Comparison of ENCODE assay signal across 8 cellular contexts in the genomic region with DNA sequence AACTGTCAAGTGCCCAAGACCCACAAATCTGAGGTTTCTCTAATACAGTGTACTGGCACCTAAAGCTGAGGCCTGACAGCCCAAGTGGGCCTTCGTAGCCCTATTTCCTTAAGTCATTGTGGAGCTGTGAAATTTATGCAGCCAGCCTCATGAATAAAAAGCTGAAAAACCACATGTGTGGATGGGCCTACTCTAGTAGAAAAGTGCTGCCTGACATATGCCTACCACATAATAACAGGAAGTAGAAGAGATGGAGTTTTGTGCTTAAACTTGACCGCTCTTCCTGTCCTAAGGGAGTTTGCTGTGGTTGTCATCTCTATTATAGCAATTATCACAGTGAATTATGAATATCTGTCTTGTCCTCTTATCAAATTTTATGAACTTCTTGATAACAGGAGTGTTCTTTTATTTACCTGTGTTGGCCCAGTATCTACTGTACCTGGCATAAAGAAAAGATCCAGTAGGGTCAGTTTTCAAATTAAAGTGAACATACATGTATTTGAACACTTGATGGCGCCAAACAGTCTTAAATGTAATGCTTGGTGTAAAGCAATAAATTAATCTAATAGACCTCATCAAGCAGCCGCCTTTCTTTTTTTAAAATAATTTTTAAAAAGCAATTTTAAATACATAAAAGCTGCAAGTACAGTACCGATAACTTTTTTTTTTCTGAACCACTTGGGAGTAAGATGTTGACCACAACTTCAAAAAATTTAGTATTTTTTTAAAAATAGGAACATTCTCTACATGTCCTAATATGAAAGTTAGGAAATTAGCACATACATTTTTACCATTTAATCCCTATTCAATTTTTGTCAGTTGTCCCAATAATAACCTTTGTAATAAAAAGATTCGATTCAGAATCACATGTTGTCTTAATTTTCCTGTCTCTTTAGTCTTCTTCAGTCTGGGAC.
DNase-seq lines count a peak whose midpoint lies in the region; ATAC-seq lines count a peak whose summit lies in the region.

No MANE protein-coding gene starts in this region.

- DNase-seq in CMK (ENCODE audit: low read depth) = peak; percentile 4
- DNase-seq in NCI-H526 treated with DMSO at 0.1 percent for 48 hours (lab: John Stamatoyannopoulos, UW) = peak; percentile 34
- peak; percentile 13 for DNase-seq in central memory CD4-positive, alpha-beta T cell
- peak; percentile 74 for DNase-seq in medulla oblongata (ENCODE audit: extremely low spot score)
- DNase-seq in activated naive CD4-positive, alpha-beta T cell treated with Interleukin-2 at 50 U/mL for 16 hours = no peak
- DNase-seq in activated naive CD4-positive, alpha-beta T cell treated with anti-CD3 and anti-CD28 coated beads, Interleukin-2, amount 50 U/mL, for 16 hours = no peak

- ATAC-seq in GM19035 (IDR thresholded peaks at IDR 0.05; ENCODE audit: unreplicated experiment) = peak; percentile 81
- peak; percentile 76 for ATAC-seq in HG03469 (IDR thresholded peaks at IDR 0.05; ENCODE audit: unreplicated experiment)

Comparison
In these comparisons a context has a peak if more than half of its experiments do, and no peak if none do; other contexts are left out.
1. DNase-seq: peak in CMK (single experiment), NCI-H526 treated with DMSO at 0.1 percent for 48 hours (single experiment), central memory CD4-positive, alpha-beta T cell (single experiment) and medulla oblongata (single experiment); none in activated naive CD4-positive, alpha-beta T cell treated with Interleukin-2 at 50 U/mL for 16 hours (single experiment) and activated naive CD4-positive, alpha-beta T cell treated with anti-CD3 and anti-CD28 coated beads, Interleukin-2, amount 50 U/mL, for 16 hours (single experiment).